ENCODE assay signal across 14 cellular contexts in the genomic region with DNA sequence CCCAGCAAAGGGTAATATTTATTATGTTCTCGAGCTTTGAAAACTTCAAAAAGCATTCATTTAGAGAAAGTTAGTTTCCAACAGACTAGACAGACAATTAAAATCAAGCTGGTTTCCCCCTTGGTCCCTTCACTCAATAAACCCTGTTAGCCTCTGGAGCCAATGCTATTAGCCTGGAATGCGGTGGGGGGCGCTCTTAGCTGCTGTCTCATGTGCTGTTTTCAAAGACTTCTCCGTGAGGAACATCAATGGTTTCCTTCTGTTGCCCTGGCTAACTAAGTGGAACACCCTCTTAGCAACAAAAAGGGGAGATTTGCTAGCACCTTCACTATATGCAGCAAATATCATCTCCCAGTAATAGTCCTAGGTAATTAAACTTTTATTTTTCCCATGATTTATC.
DNase-seq lines count a peak whose midpoint lies in the region; ATAC-seq, FAIRE-seq and TF ChIP-seq lines count a peak whose summit lies in the region.
"Had no signal": no experiment of that assay in that cellular context is flagged by ENCODE, and none has a peak within 500 bp of the region (broad histone marks: within the 10 kb centered on the region; RNA-seq: fewer than 3 reads in every experiment).

No MANE protein-coding gene starts in this region.

- DNase-seq in AG09309 (ENCODE audit: low read depth) = no peak
- peak; percentile 50 for DNase-seq in GM23248
- peak; percentile 72 for DNase-seq in SK-MEL-5 (ENCODE audit: low read depth, low spot score)
- no peak for DNase-seq in fibroblast of villous mesenchyme (ENCODE audit: low read depth)
- no peak for DNase-seq in body of pancreas
- no peak for DNase-seq in activated CD4-positive, alpha-beta memory T cell treated with anti-CD3 and anti-CD28 coated beads, Interleukin-2, amount 10 ng/mL, durations not matched to agents 7 days and 5 days
- no peak for DNase-seq in H54 (ENCODE audit: insufficient read length, low spot score)
- DNase-seq: activated CD4-positive, alpha-beta T cell treated with anti-CD3 and anti-CD28 coated beads, Interleukin-2, amount 10 ng/mL, durations not matched to agents 7 days and 5 days; CD8-positive, alpha-beta memory T cell; NCI-H2029; Right ventricle myocardium superior; stimulated activated CD4-positive, alpha-beta T cell treated with anti-CD3 and anti-CD28 coated beads, Interleukin-12 subunit alpha, Interleukin-12 subunit beta, amount 100 ng/mL, for 4 hours had no signal

- peaks cover 10% of the 10 kb centered on the region for H3K9me3 Mint-ChIP-seq in activated CD4-positive, alpha-beta memory T cell treated with anti-CD3 and anti-CD28 coated beads, Interleukin-2, amount 10 ng/mL, durations not matched to agents 7 days and 5 days
- H3K9me3 Mint-ChIP-seq: activated naive CD4-positive, alpha-beta T cell treated with anti-CD3 and anti-CD28 coated beads, Interleukin-2, amount 50 U/mL, for 24 hours; CD8-positive, alpha-beta memory T cell had no signal

- no peak for FAIRE-seq in H54 (lab: Jason Lieb, UNC)

- no peak overlapping the region for H3K9ac ChIP-seq in GM23248

- POLR2A ChIA-PET in activated CD4-positive, alpha-beta memory T cell treated with anti-CD3 and anti-CD28 coated beads, Interleukin-2, amount 10 ng/mL, durations not matched to agents 7 days and 5 days (lab: Charles Lee) = interaction anchor here (1.3 kb wide), 1 partner anchor 15 kb away, joined by 3 read pairs; no protein-coding TSS in a partner anchor

- no peaks in the 10 kb centered on the region for H3K9me2 ChIP-seq in GM23248 (ENCODE audit: insufficient read depth)

- intact Hi-C loops in body of pancreas (cut with DNase I) = no loop called here

- CTCF ChIA-PET in activated CD4-positive, alpha-beta memory T cell treated with anti-CD3 and anti-CD28 coated beads, Interleukin-2, amount 10 ng/mL, durations not matched to agents 7 days and 5 days (lab: Charles Lee) = interaction anchor here (0.6 to 3.0 kb wide), 5 partner anchors 14 to 118 kb away, joined by 3 to 21 read pairs (median 4); no protein-coding TSS in a partner anchor

- WGBS in GM23248 (ENCODE audit: low coverage in 1 of 2, low lambda C conversion rate in 2 of 2, missing lambda C conversion rate in 2 of 2), 2 experiments = 13 to 20% methylated on average over 4 of the region's 4 CpGs
- 32 to 37% methylated on average over 4 of the region's 4 CpGs for WGBS in body of pancreas, 2 donors

- ATAC-seq in HG02938 (IDR thresholded peaks at IDR 0.05; ENCODE audit: unreplicated experiment) = no peak
- no peak for ATAC-seq in body of pancreas

- TF ChIP-seq CTCF in AG09309 (IDR thresholded peaks at IDR 0.05; ENCODE audit: control insufficient read depth, insufficient read depth, low read depth, low read length, missing control alignments) = peak; percentile 42
- TF ChIP-seq CTCF in fibroblast of villous mesenchyme (IDR thresholded peaks at IDR 0.05; ENCODE audit: insufficient read depth, low read depth, low read length) = peak; percentile 24
- peak in 2 of 7 experiments; percentile 2 to 17 for TF ChIP-seq CTCF in body of pancreas (IDR thresholded peaks at IDR 0.05)

- H3K4me2 ChIP-seq in GM23248 (ENCODE audit: unreplicated experiment) = no peak overlapping the region

- TF ChIP-seq POLR2A in body of pancreas (IDR thresholded peaks at IDR 0.05) = no peak
- TF ChIP-seq POLR2A in H54 (IDR thresholded peaks at IDR 0.05; ENCODE audit: low read depth, low read length) = no peak

- H3F3A ChIP-seq in GM23248 (ENCODE audit: insufficient read depth) = no peaks in the 10 kb centered on the region

- H4K20me1 ChIP-seq in GM23248 (ENCODE audit: insufficient read depth) = no peaks in the 10 kb centered on the region

- H3K4me3 ChIP-seq in AG09309 (ENCODE audit: control insufficient read depth, low read depth, low read length) (no peak overlapping the region), GM23248 (no peak overlapping the region), fibroblast of villous mesenchyme (ENCODE audit: low read depth, low read length) (no peak overlapping the region), body of pancreas (no peak overlapping the region)

- peaks cover 22% of the 10 kb centered on the region for H3K27me3 Mint-ChIP-seq in activated CD4-positive, alpha-beta memory T cell treated with anti-CD3 and anti-CD28 coated beads, Interleukin-2, amount 10 ng/mL, durations not matched to agents 7 days and 5 days
- H3K27me3 Mint-ChIP-seq: activated naive CD4-positive, alpha-beta T cell treated with anti-CD3 and anti-CD28 coated beads, Interleukin-2, amount 50 U/mL, for 24 hours had no signal

- no peak overlapping the region for H2AFZ ChIP-seq in GM23248

- in situ Hi-C loops in GM23248 (cut with MboI) (loop anchor here (25.0 kb wide), 1 partner anchor 937 kb away; no protein-coding TSS in a partner anchor), SK-MEL-5 (cut with HindIII; ENCODE audit: low pct_unique_long_range_greater_than_20kb, low sequenced_read_pairs) (no loop called here)

- no peak overlapping the region for H3K4me3 Mint-ChIP-seq in activated CD4-positive, alpha-beta memory T cell treated with anti-CD3 and anti-CD28 coated beads, Interleukin-2, amount 10 ng/mL, durations not matched to agents 7 days and 5 days
- H3K4me3 Mint-ChIP-seq: activated CD4-positive, alpha-beta T cell treated with anti-CD3 and anti-CD28 coated beads, Interleukin-2, amount 10 ng/mL, durations not matched to agents 7 days and 5 days; activated naive CD4-positive, alpha-beta T cell treated with anti-CD3 and anti-CD28 coated beads, Interleukin-2, amount 50 U/mL, for 24 hours; CD8-positive, alpha-beta memory T cell had no signal

- no peaks in the 10 kb centered on the region; the same call in 1 of the 2 replicates for H3K27me3 ChIP-seq in GM23248 (replicated peaks; ENCODE audit: insufficient read depth)
- H3K27me3 ChIP-seq in body of pancreas = no peaks in the 10 kb centered on the region

- H3K9me3 ChIP-seq in GM23248 (ENCODE audit: low read depth) (no peaks in the 10 kb centered on the region), body of pancreas (no peaks in the 10 kb centered on the region)

- H3K36me3 Mint-ChIP-seq in activated CD4-positive, alpha-beta memory T cell treated with anti-CD3 and anti-CD28 coated beads, Interleukin-2, amount 10 ng/mL, durations not matched to agents 7 days and 5 days (ENCODE audit: low read depth) = peaks cover 15% of the 10 kb centered on the region
- H3K36me3 Mint-ChIP-seq: activated naive CD4-positive, alpha-beta T cell treated with anti-CD3 and anti-CD28 coated beads, Interleukin-2, amount 50 U/mL, for 24 hours; CD8-positive, alpha-beta memory T cell had no signal

- no peaks in the 10 kb centered on the region for H3K36me3 ChIP-seq in GM23248 (ENCODE audit: low read depth)
- no peaks in the 10 kb centered on the region for H3K36me3 ChIP-seq in body of pancreas (replicated peaks in 1 of 2; ENCODE audit: insufficient read depth in 1 of 2, low read depth in 2 of 2)

- no peaks in the 10 kb centered on the region for H3K4me1 ChIP-seq in GM23248 (ENCODE audit: insufficient read depth)
- H3K4me1 ChIP-seq in body of pancreas = peaks cover 28% of the 10 kb centered on the region

- no peaks in the 10 kb centered on the region for H3K79me2 ChIP-seq in GM23248 (ENCODE audit: insufficient read depth)

- H3K27ac Mint-ChIP-seq in activated CD4-positive, alpha-beta memory T cell treated with anti-CD3 and anti-CD28 coated beads, Interleukin-2, amount 10 ng/mL, durations not matched to agents 7 days and 5 days = no peak overlapping the region
- H3K27ac Mint-ChIP-seq: activated CD4-positive, alpha-beta T cell treated with anti-CD3 and anti-CD28 coated beads, Interleukin-2, amount 10 ng/mL, durations not matched to agents 7 days and 5 days; activated naive CD4-positive, alpha-beta T cell treated with anti-CD3 and anti-CD28 coated beads, Interleukin-2, amount 50 U/mL, for 24 hours had no signal

- H3K27ac ChIP-seq in GM23248 = no peak overlapping the region
- no peak overlapping the region for H3K27ac ChIP-seq in body of pancreas

- H3K4me1 Mint-ChIP-seq in activated CD4-positive, alpha-beta memory T cell treated with anti-CD3 and anti-CD28 coated beads, Interleukin-2, amount 10 ng/mL, durations not matched to agents 7 days and 5 days = peaks cover 34% of the 10 kb centered on the region

Comparison
In these comparisons a context has a peak if more than half of its experiments do, and no peak if none do; other contexts are left out.
1. DNase-seq: peak in GM23248 (single experiment) and SK-MEL-5 (single experiment); none in AG09309 (single experiment), fibroblast of villous mesenchyme (single experiment), body of pancreas (0 of 4), activated CD4-positive, alpha-beta memory T cell treated with anti-CD3 and anti-CD28 coated beads, Interleukin-2, amount 10 ng/mL, durations not matched to agents 7 days and 5 days (single experiment) and H54 (single experiment).